In the genomic region with DNA sequence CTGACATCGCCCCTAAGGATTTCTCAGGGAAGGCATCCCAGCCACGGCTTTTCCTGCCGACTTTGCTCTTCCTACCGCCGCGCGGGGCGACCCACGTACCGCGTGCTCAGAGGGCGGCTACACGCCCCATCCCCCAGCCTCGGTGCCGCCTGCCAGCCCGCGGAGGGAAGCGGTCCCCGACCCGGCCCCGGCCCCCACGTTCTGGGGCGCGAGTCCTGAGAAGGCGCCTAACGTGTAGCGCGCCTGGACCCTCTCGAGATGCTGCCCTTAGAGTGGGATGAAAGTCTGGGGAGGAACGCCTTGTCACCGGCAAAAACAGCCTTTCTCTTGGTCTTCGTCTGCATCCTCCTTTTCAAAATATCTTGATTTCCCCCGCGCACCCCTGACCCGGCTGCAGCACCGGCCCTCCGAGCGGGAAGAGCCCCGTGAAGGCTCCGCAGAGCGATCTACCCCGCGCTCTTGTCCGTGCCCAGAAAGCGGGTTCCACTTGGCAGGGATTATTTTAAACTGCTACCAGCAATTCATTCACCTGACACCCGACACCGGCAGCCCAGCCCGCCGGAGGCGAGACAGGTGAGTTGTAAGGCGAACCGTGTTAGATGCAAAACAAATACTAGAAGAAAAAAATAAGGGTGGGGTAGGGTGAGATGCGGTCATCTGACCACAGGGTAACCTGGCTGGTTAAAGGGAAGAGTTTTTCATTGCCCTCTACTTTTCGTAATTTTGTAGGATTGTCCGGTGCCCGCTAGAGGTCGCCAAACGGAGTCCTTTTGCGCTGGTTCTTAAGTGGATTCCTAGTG, we compare ENCODE assay signal across 8 cellular contexts. TPM values are rescaled to one million over a fixed set of nuclear protein-coding genes. Genes with fewer than 3 reads are reported as not detected.
DNase-seq lines count a peak whose midpoint lies in the region; ATAC-seq and TF ChIP-seq lines count a peak whose summit lies in the region.

No MANE protein-coding gene starts in this region.

- in situ Hi-C loops in astrocyte of the spinal cord (cut with HindIII; ENCODE audit: low sequenced_read_pairs) = no loop called here

- intact Hi-C loops in sigmoid colon (cut with DNase I) = loop anchor here (5.0 to 10.0 kb wide), 3 partner anchors 73 to 300 kb away; a partner anchor contains a TSS

- H3K4me3 ChIP-seq in GM12875 (ENCODE audit: low read depth, low read length) (peak overlapping the region; percentile 58), astrocyte of the spinal cord (ENCODE audit: low read depth, low read length) (peak overlapping the region; percentile 44), sigmoid colon (peak overlapping the region; percentile 26 to 59 (median 54))

- DNase-seq in NCI-H1694 treated with DMSO at 0.1 percent for 48 hours (lab: John Stamatoyannopoulos, UW) (peak; percentile 86), T-helper 22 cell (ENCODE audit: low read depth) (peak; percentile 23), astrocyte of the spinal cord (ENCODE audit: low read depth, low spot score) (peak; percentile 80), iPS DF 19.7 (ENCODE audit: low read depth, low spot score) (peak; percentile 83), sigmoid colon (peak; percentile 80), cortex of kidney (lab: John Stamatoyannopoulos, UW) (no peak)

- TF ChIP-seq EP300 in sigmoid colon (IDR thresholded peaks at IDR 0.05) = no peak

- no peak for TF ChIP-seq POLR2A in sigmoid colon (IDR thresholded peaks at IDR 0.05)

- H3K9me3 ChIP-seq in sigmoid colon = no peaks in the 10 kb centered on the region

- peak; percentile 40 for ATAC-seq in HG02884 (IDR thresholded peaks at IDR 0.05; ENCODE audit: unreplicated experiment)

- TF ChIP-seq CTCF in GM12875 (IDR thresholded peaks at IDR 0.05; ENCODE audit: borderline replicate concordance, insufficient read depth, low read depth, low read length) = peak; percentile 81
- TF ChIP-seq CTCF in astrocyte of the spinal cord (IDR thresholded peaks at IDR 0.05; ENCODE audit: low read depth, low read length) = peak; percentile 87
- peak; percentile 49 to 85 (median 74) for TF ChIP-seq CTCF in sigmoid colon (IDR thresholded peaks at IDR 0.05)

- peaks cover 0 to 25% (median 22%) of the 10 kb centered on the region in 4 donors for H3K4me1 ChIP-seq in sigmoid colon

- 0 to 1% methylated on average over 59 of the region's 59 CpGs for WGBS in sigmoid colon, 2 donors

- no peaks in the 10 kb centered on the region for H3K36me3 ChIP-seq in sigmoid colon

- H3K27ac ChIP-seq in sigmoid colon = peak overlapping the region in 2 of 4 donors; percentile 10 to 51

- peaks cover 13 to 53% (median 16%) of the 10 kb centered on the region in 3 donors for H3K27me3 ChIP-seq in sigmoid colon

RNA-seq across cellular contexts. Expression of a gene that starts 0.9 kb away (rescaled TPM):
- 1 to 10 TPM in 1 of 4 donors, under 1 TPM in 3; 0.55 to 1.8 (median 0.89) TPM for total RNA-seq in sigmoid colon
- polyA plus RNA-seq in sigmoid colon = under 1 TPM in 2 of 3 donors, not detected in 1; 0.23 to 0.63 TPM
